Comparison of ENCODE assay signal across 11 cellular contexts in genomic region chr7:143363011-143363937, GRCh38. TPM values are rescaled to one million over a fixed set of nuclear protein-coding genes. Genes with fewer than 3 reads are reported as not detected.
DNase-seq lines count a peak whose midpoint lies in the region; ATAC-seq and TF ChIP-seq lines count a peak whose summit lies in the region.
"Had no signal": no experiment of that assay in that cellular context is flagged by ENCODE, and none has a peak within 500 bp of the region (broad histone marks: within the 10 kb centered on the region; RNA-seq: fewer than 3 reads in every experiment).

No MANE protein-coding gene starts in this region.

- H3K9ac ChIP-seq in iPS-18a (ENCODE audit: low read length): peak overlapping the region; percentile 56

- WGBS in gastroesophageal sphincter (ENCODE audit: low coverage in 1 of 2), 2 donors: 83 to 84% methylated on average over 2 to 6 of the region's 20 CpGs

- intact Hi-C loops in activated T-helper 2 cell treated with anti-CD3 and anti-CD28 coated beads, Interferon-gamma antibody, Interleukin-2, Interleukin-4, amounts not matched to agents 10 μg/mL and 5 μg/mL and 100 μg/mL, durations not matched to agents 14 hours and 24 hours and 36 hours (cut with micrococcal nuclease): loop anchor here (1.0 to 5.0 kb wide), 3 partner anchors 9 to 76 kb away; partner anchors contain the start of genes CASP2 and ZYX

- DNase-seq in T-helper 1 cell: no peak
- no peak for DNase-seq in activated T-helper 2 cell treated with anti-CD3 and anti-CD28 coated beads, Interferon-gamma antibody, Interleukin-2, Interleukin-4, amounts not matched to agents 10 μg/mL and 5 μg/mL and 100 μg/mL, durations not matched to agents 14 hours and 24 hours and 36 hours (ENCODE audit: low spot score)
- DNase-seq in stimulated activated effector memory CD8-positive, alpha-beta T cell treated with anti-CD3 and anti-CD28 coated beads, Interleukin-12 subunit alpha, Interleukin-12 subunit beta, amount 100 ng/mL, for 72 hours (ENCODE audit: low spot score in 2 of 2): peak in 1 of 2 donors; percentile 41
- DNase-seq in ACHN: no peak
- DNase-seq: left colon had no signal

- H3K27ac ChIP-seq in iPS-18a (ENCODE audit: low read length) (no peak overlapping the region), gastroesophageal sphincter (no peak overlapping the region)
- H3K27ac ChIP-seq: 22Rv1 had no signal

- H3K9me3 ChIP-seq in iPS-18a (ENCODE audit: control insufficient read depth, low read depth, low read length): no peaks in the 10 kb centered on the region
- no peaks in the 10 kb centered on the region for H3K9me3 ChIP-seq in gastroesophageal sphincter

- TF ChIP-seq CTCF in gastroesophageal sphincter (IDR thresholded peaks at IDR 0.05): no peak

- peaks cover 9% of the 10 kb centered on the region for H3K36me3 ChIP-seq in iPS-18a (ENCODE audit: control insufficient read depth, low read depth, low read length)
- H3K36me3 ChIP-seq in gastroesophageal sphincter: no peaks in the 10 kb centered on the region

- H3K36me3 Mint-ChIP-seq in T-helper 1 cell treated with Interleukin-12 subunit alpha and Interleukin-12 subunit beta and Interleukin-4 antibody, amounts not matched to agents 30 μg/mL and 1 μg/mL, for 36 hours (ENCODE audit: low read depth): no peaks in the 10 kb centered on the region
- H3K36me3 Mint-ChIP-seq in activated T-helper 2 cell treated with anti-CD3 and anti-CD28 coated beads, Interferon-gamma antibody, Interleukin-2, Interleukin-4, amounts not matched to agents 10 μg/mL and 5 μg/mL and 100 μg/mL, durations not matched to agents 14 hours and 24 hours and 36 hours (ENCODE audit: low read depth): no peaks in the 10 kb centered on the region
- H3K36me3 Mint-ChIP-seq in stimulated activated effector memory CD8-positive, alpha-beta T cell treated with anti-CD3 and anti-CD28 coated beads, Interleukin-12 subunit alpha, Interleukin-12 subunit beta, amount 100 ng/mL, for 72 hours: no peaks in the 10 kb centered on the region

- H3K4me1 ChIP-seq in iPS-18a (ENCODE audit: control insufficient read depth, low read depth, low read length) (peaks cover 16% of the 10 kb centered on the region), gastroesophageal sphincter (peaks cover 0 to 20% (median 8%) of the 10 kb centered on the region in 3 donors)

- in situ Hi-C loops in ACHN (cut with HindIII; ENCODE audit: low pct_ligation_motif_present, low pct_unique_long_range_greater_than_20kb, low sequenced_read_pairs): no loop called here

- peak overlapping the region; percentile 76 for H3K4me3 ChIP-seq in iPS-18a (ENCODE audit: low read length)
- H3K4me3 ChIP-seq in gastroesophageal sphincter: peak overlapping the region in 1 of 2 donors; percentile 72

- H3K27me3 Mint-ChIP-seq in T-helper 1 cell treated with Interleukin-12 subunit alpha and Interleukin-12 subunit beta and Interleukin-4 antibody, amounts not matched to agents 30 μg/mL and 1 μg/mL, for 36 hours (ENCODE audit: low read depth): peaks cover 85% of the 10 kb centered on the region
- H3K27me3 Mint-ChIP-seq in activated T-helper 2 cell treated with anti-CD3 and anti-CD28 coated beads, Interferon-gamma antibody, Interleukin-2, Interleukin-4, amounts not matched to agents 10 μg/mL and 5 μg/mL and 100 μg/mL, durations not matched to agents 14 hours and 24 hours and 36 hours (ENCODE audit: low read depth): peaks cover 70% of the 10 kb centered on the region

- ATAC-seq in stimulated activated effector memory CD8-positive, alpha-beta T cell treated with anti-CD3 and anti-CD28 coated beads, Interleukin-12 subunit alpha, Interleukin-12 subunit beta, amount 100 ng/mL, for 72 hours: no peak
- ATAC-seq in gastroesophageal sphincter (no peak), HG02571 (IDR thresholded peaks at IDR 0.05; ENCODE audit: unreplicated experiment) (no peak)

- no peak for TF ChIP-seq EP300 in gastroesophageal sphincter (IDR thresholded peaks at IDR 0.05)

- H3K4me1 Mint-ChIP-seq in T-helper 1 cell treated with Interleukin-12 subunit alpha and Interleukin-12 subunit beta and Interleukin-4 antibody, amounts not matched to agents 30 μg/mL and 1 μg/mL, for 36 hours (ENCODE audit: low read depth): peaks cover 8% of the 10 kb centered on the region
- H3K4me1 Mint-ChIP-seq in activated T-helper 2 cell treated with anti-CD3 and anti-CD28 coated beads, Interferon-gamma antibody, Interleukin-2, Interleukin-4, amounts not matched to agents 10 μg/mL and 5 μg/mL and 100 μg/mL, durations not matched to agents 14 hours and 24 hours and 36 hours (ENCODE audit: low read depth): peaks cover 9% of the 10 kb centered on the region
- peaks cover 18% of the 10 kb centered on the region for H3K4me1 Mint-ChIP-seq in stimulated activated effector memory CD8-positive, alpha-beta T cell treated with anti-CD3 and anti-CD28 coated beads, Interleukin-12 subunit alpha, Interleukin-12 subunit beta, amount 100 ng/mL, for 72 hours

- peaks cover 18% of the 10 kb centered on the region for H3K27me3 ChIP-seq in iPS-18a (ENCODE audit: control insufficient read depth, insufficient read depth, low read length)
- peaks cover 61% of the 10 kb centered on the region for H3K27me3 ChIP-seq in gastroesophageal sphincter

- no peak overlapping the region for H3K27ac Mint-ChIP-seq in T-helper 1 cell treated with Interleukin-12 subunit alpha and Interleukin-12 subunit beta and Interleukin-4 antibody, amounts not matched to agents 30 μg/mL and 1 μg/mL, for 36 hours
- no peak overlapping the region for H3K27ac Mint-ChIP-seq in activated T-helper 2 cell treated with anti-CD3 and anti-CD28 coated beads, Interferon-gamma antibody, Interleukin-2, Interleukin-4, amounts not matched to agents 10 μg/mL and 5 μg/mL and 100 μg/mL, durations not matched to agents 14 hours and 24 hours and 36 hours
- H3K27ac Mint-ChIP-seq in stimulated activated effector memory CD8-positive, alpha-beta T cell treated with anti-CD3 and anti-CD28 coated beads, Interleukin-12 subunit alpha, Interleukin-12 subunit beta, amount 100 ng/mL, for 72 hours: no peak overlapping the region

- TF ChIP-seq POLR2A in gastroesophageal sphincter (IDR thresholded peaks at IDR 0.05): no peak

- H3K4me3 Mint-ChIP-seq in T-helper 1 cell treated with Interleukin-12 subunit alpha and Interleukin-12 subunit beta and Interleukin-4 antibody, amounts not matched to agents 30 μg/mL and 1 μg/mL, for 36 hours: peak overlapping the region; percentile 63
- H3K4me3 Mint-ChIP-seq in activated T-helper 2 cell treated with anti-CD3 and anti-CD28 coated beads, Interferon-gamma antibody, Interleukin-2, Interleukin-4, amounts not matched to agents 10 μg/mL and 5 μg/mL and 100 μg/mL, durations not matched to agents 14 hours and 24 hours and 36 hours (ENCODE audit: low read depth): peak overlapping the region; percentile 48
- peak overlapping the region; percentile 80 for H3K4me3 Mint-ChIP-seq in stimulated activated effector memory CD8-positive, alpha-beta T cell treated with anti-CD3 and anti-CD28 coated beads, Interleukin-12 subunit alpha, Interleukin-12 subunit beta, amount 100 ng/mL, for 72 hours

- no peaks in the 10 kb centered on the region for H3K9me3 Mint-ChIP-seq in T-helper 1 cell treated with Interleukin-12 subunit alpha and Interleukin-12 subunit beta and Interleukin-4 antibody, amounts not matched to agents 30 μg/mL and 1 μg/mL, for 36 hours
- H3K9me3 Mint-ChIP-seq in activated T-helper 2 cell treated with anti-CD3 and anti-CD28 coated beads, Interferon-gamma antibody, Interleukin-2, Interleukin-4, amounts not matched to agents 10 μg/mL and 5 μg/mL and 100 μg/mL, durations not matched to agents 14 hours and 24 hours and 36 hours: no peaks in the 10 kb centered on the region
- H3K9me3 Mint-ChIP-seq in stimulated activated effector memory CD8-positive, alpha-beta T cell treated with anti-CD3 and anti-CD28 coated beads, Interleukin-12 subunit alpha, Interleukin-12 subunit beta, amount 100 ng/mL, for 72 hours: no peaks in the 10 kb centered on the region

RNA-seq across cellular contexts. Expression of gene FAM131B, which starts 0.8 kb away (rescaled TPM):
- 1.3 and 2.0 TPM in 2 replicates for total RNA-seq in activated T-helper 2 cell treated with anti-CD3 and anti-CD28 coated beads, Interferon-gamma antibody, Interleukin-2, Interleukin-4, amounts not matched to agents 10 μg/mL and 5 μg/mL and 100 μg/mL, durations not matched to agents 14 hours and 24 hours and 36 hours
- 1 to 10 TPM in 2 of 4 donors, under 1 TPM in 2; 0.31 to 2.4 (median 1.2) TPM for total RNA-seq in gastroesophageal sphincter
- total RNA-seq: RPMI7951 had no signal

RNA-seq across cellular contexts. Expression of gene ZYX, which starts 17.9 kb away (rescaled TPM):
- 114 and 115 TPM in 2 replicates for total RNA-seq in activated T-helper 2 cell treated with anti-CD3 and anti-CD28 coated beads, Interferon-gamma antibody, Interleukin-2, Interleukin-4, amounts not matched to agents 10 μg/mL and 5 μg/mL and 100 μg/mL, durations not matched to agents 14 hours and 24 hours and 36 hours
- total RNA-seq in gastroesophageal sphincter: 100 to 1,000 TPM; 111 to 389 (median 146) TPM

RNA-seq across cellular contexts. Expression of gene EPHA1, which starts 45.4 kb away (rescaled TPM):
- total RNA-seq in activated T-helper 2 cell treated with anti-CD3 and anti-CD28 coated beads, Interferon-gamma antibody, Interleukin-2, Interleukin-4, amounts not matched to agents 10 μg/mL and 5 μg/mL and 100 μg/mL, durations not matched to agents 14 hours and 24 hours and 36 hours: 0.07 and 0.34 TPM in 2 replicates
- 1 to 10 TPM in 1 of 4 donors, under 1 TPM in 1, not detected in 2; 0.78 to 2.5 TPM for total RNA-seq in gastroesophageal sphincter
- total RNA-seq: RPMI7951 had no signal

RNA-seq across cellular contexts. Expression of gene CLCN1, which starts 47.4 kb away (rescaled TPM):
- not detected in 2 replicates for total RNA-seq in activated T-helper 2 cell treated with anti-CD3 and anti-CD28 coated beads, Interferon-gamma antibody, Interleukin-2, Interleukin-4, amounts not matched to agents 10 μg/mL and 5 μg/mL and 100 μg/mL, durations not matched to agents 14 hours and 24 hours and 36 hours
- not detected for total RNA-seq in gastroesophageal sphincter
- total RNA-seq: left colon, RPMI7951 had no signal
